In genomic region chr1:202880062-202880461, GRCh38 we compare ENCODE assay signal across 28 cellular contexts.
"Had no signal": no experiment of that assay in that cellular context is flagged by ENCODE, and none has a peak within 500 bp of the region (broad histone marks: within the 10 kb centered on the region; RNA-seq: fewer than 3 reads in every experiment).

No MANE protein-coding gene starts in this region.

- H3K9me3 ChIP-seq: adrenal gland, body of pancreas, SJCRH30 had no signal

- H3K9ac ChIP-seq: KMS-11 had no signal

- H3K4me1 ChIP-seq: adrenal gland, body of pancreas, SJCRH30 had no signal

- ATAC-seq: activated CD8-positive, alpha-beta T cell treated with anti-CD3 and anti-CD28 coated beads for 36 hours; activated naive CD4-positive, alpha-beta T cell treated with anti-CD3 and anti-CD28 coated beads, Interleukin-2, amount 50 U/mL, for 72 hours; body of pancreas; Panc1 had no signal

- H3K4me2 ChIP-seq: KMS-11 had no signal

- FAIRE-seq: astrocyte, bronchial epithelial cell, TTC549 had no signal

- DNase-seq: activated CD4-positive, alpha-beta T cell treated with anti-CD3 and anti-CD28 coated beads, Interleukin-2, amount 10 ng/mL, durations not matched to agents 24 days and 14 days; activated CD4-positive, alpha-beta T cell treated with anti-CD3 and anti-CD28 coated beads, Interleukin-2, amount 50 U/mL, for 4 hours; activated CD8-positive, alpha-beta T cell treated with anti-CD3 and anti-CD28 coated beads for 36 hours; activated gamma-delta T cell treated with Interleukin-2 at 50 U/mL for 16 hours; activated naive CD4-positive, alpha-beta T cell treated with anti-CD3 and anti-CD28 coated beads for 36 hours; activated T-cell treated with anti-CD3 and anti-CD28 coated beads, Interleukin-2, amount 50 U/mL, for 24 hours; adrenal gland; body of pancreas; central memory CD4-positive, alpha-beta T cell; NCI-H1105; NCI-H1417 treated with DMSO at 0.1 percent for 48 hours; NCI-H187 treated with DMSO at 0.1 percent for 48 hours; NCI-H2081; NCI-H2171 treated with DMSO at 0.1 percent for 48 hours; NCI-H226; NCI-H446 treated with DMSO at 0.1 percent for 48 hours; NCI-H524; NCI-H69; SHP77; SJCRH30 had no signal

- H3K4me3 Mint-ChIP-seq: activated CD4-positive, alpha-beta T cell treated with anti-CD3 and anti-CD28 coated beads, Interleukin-2, amount 10 ng/mL, durations not matched to agents 24 days and 14 days; activated CD8-positive, alpha-beta T cell treated with anti-CD3 and anti-CD28 coated beads for 36 hours; activated naive CD4-positive, alpha-beta T cell treated with anti-CD3 and anti-CD28 coated beads for 36 hours; activated T-cell treated with anti-CD3 and anti-CD28 coated beads, Interleukin-2, amount 50 U/mL, for 24 hours; T-helper 2 cell treated with Interferon-gamma antibody and Interleukin-4, amounts not matched to agents 5 μg/mL and 100 μg/mL, for 36 hours had no signal

- H3K4me3 ChIP-seq: adrenal gland, body of pancreas, SJCRH30, SK-N-MC had no signal

- H3K9me3 Mint-ChIP-seq: activated CD4-positive, alpha-beta T cell treated with anti-CD3 and anti-CD28 coated beads, Interleukin-2, amount 10 ng/mL, durations not matched to agents 24 days and 14 days; activated CD8-positive, alpha-beta T cell treated with anti-CD3 and anti-CD28 coated beads for 36 hours; activated naive CD4-positive, alpha-beta T cell treated with anti-CD3 and anti-CD28 coated beads for 36 hours; activated naive CD4-positive, alpha-beta T cell treated with anti-CD3 and anti-CD28 coated beads, Interleukin-2, amount 50 U/mL, for 72 hours; activated T-cell treated with anti-CD3 and anti-CD28 coated beads, Interleukin-2, amount 50 U/mL, for 24 hours; T-helper 2 cell treated with Interferon-gamma antibody and Interleukin-4, amounts not matched to agents 5 μg/mL and 100 μg/mL, for 36 hours had no signal

- H3K27me3 Mint-ChIP-seq: activated CD4-positive, alpha-beta T cell treated with anti-CD3 and anti-CD28 coated beads, Interleukin-2, amount 10 ng/mL, durations not matched to agents 24 days and 14 days; activated CD8-positive, alpha-beta T cell treated with anti-CD3 and anti-CD28 coated beads for 36 hours; activated T-cell treated with anti-CD3 and anti-CD28 coated beads, Interleukin-2, amount 50 U/mL, for 24 hours had no signal

- H3K27me3 ChIP-seq: adrenal gland, body of pancreas, SJCRH30 had no signal

- H3K27ac Mint-ChIP-seq: activated CD4-positive, alpha-beta T cell treated with anti-CD3 and anti-CD28 coated beads, Interleukin-2, amount 10 ng/mL, durations not matched to agents 24 days and 14 days; activated naive CD4-positive, alpha-beta T cell treated with anti-CD3 and anti-CD28 coated beads for 36 hours; T-helper 2 cell treated with Interferon-gamma antibody and Interleukin-4, amounts not matched to agents 5 μg/mL and 100 μg/mL, for 36 hours had no signal

- H3K27ac ChIP-seq: adrenal gland, body of pancreas, KMS-11, SJCRH30, SK-N-MC had no signal
